18 cellular contexts compared by ENCODE assay signal in genomic region chr1:25355841-25356395, GRCh38. TPM values are rescaled to one million over a fixed set of nuclear protein-coding genes. Genes with fewer than 3 reads are reported as not detected.
DNase-seq lines count a peak whose midpoint lies in the region; ATAC-seq, FAIRE-seq and TF ChIP-seq lines count a peak whose summit lies in the region.
"Had no signal": no experiment of that assay in that cellular context is flagged by ENCODE, and none has a peak within 500 bp of the region (broad histone marks: within the 10 kb centered on the region; RNA-seq: fewer than 3 reads in every experiment).

No MANE protein-coding gene starts in this region.

- H3K36me3 ChIP-seq in Panc1 (ENCODE audit: control insufficient read depth, insufficient read depth, low read length) (peaks cover 18% of the 10 kb centered on the region), tibial nerve (peaks cover 0 to 82% (median 3%) of the 10 kb centered on the region in 3 donors)

- H3K36me3 Mint-ChIP-seq in activated naive CD4-positive, alpha-beta T cell treated with anti-CD3 and anti-CD28 coated beads for 36 hours (ENCODE audit: low read depth), result peaks cover 14% of the 10 kb centered on the region
- H3K36me3 Mint-ChIP-seq in activated naive CD8-positive, alpha-beta T cell treated with anti-CD3 and anti-CD28 coated beads, Interleukin-2, amount 50 U/mL, for 24 hours (ENCODE audit: low read depth), result peaks cover 28% of the 10 kb centered on the region

- H3K9me3 Mint-ChIP-seq in activated naive CD4-positive, alpha-beta T cell treated with anti-CD3 and anti-CD28 coated beads for 36 hours, result no peaks in the 10 kb centered on the region
- no peaks in the 10 kb centered on the region for H3K9me3 Mint-ChIP-seq in activated naive CD8-positive, alpha-beta T cell treated with anti-CD3 and anti-CD28 coated beads, Interleukin-2, amount 50 U/mL, for 24 hours
- H3K9me3 Mint-ChIP-seq: brain, neural progenitor cell, type B pancreatic cell had no signal

- no peak for FAIRE-seq in frontal cortex (lab: Jason Lieb, UNC)
- FAIRE-seq: D721Med had no signal

- TF ChIP-seq EP300 in tibial nerve (IDR thresholded peaks at IDR 0.05), result no peak

- in situ Hi-C loops in Panc1 (cut with HindIII; ENCODE audit: low pct_unique_long_range_greater_than_20kb, low sequenced_read_pairs), result no loop called here

- peak overlapping the region; percentile 38 for H3K27ac Mint-ChIP-seq in activated naive CD4-positive, alpha-beta T cell treated with anti-CD3 and anti-CD28 coated beads for 36 hours
- peak overlapping the region; percentile 36 for H3K27ac Mint-ChIP-seq in activated naive CD8-positive, alpha-beta T cell treated with anti-CD3 and anti-CD28 coated beads, Interleukin-2, amount 50 U/mL, for 24 hours
- H3K27ac Mint-ChIP-seq: neural progenitor cell, type B pancreatic cell had no signal

- no peak for DNase-seq in activated naive CD4-positive, alpha-beta T cell treated with anti-CD3 and anti-CD28 coated beads for 36 hours
- DNase-seq in activated naive CD4-positive, alpha-beta T cell treated with anti-CD3 and anti-CD28 coated beads, Interleukin-2, amount 50 U/mL, for 16 hours, result no peak
- DNase-seq in Panc1 (ENCODE audit: low read depth, low spot score) (no peak), SKM-1 (lab: John Stamatoyannopoulos, UW; ENCODE audit: unreplicated experiment) (no peak), tibial nerve (ENCODE audit: low spot score in 2 of 2) (no peak), frontal cortex (ENCODE audit: low spot score in 2 of 2) (no peak)
- DNase-seq in activated naive CD8-positive, alpha-beta T cell treated with anti-CD3 and anti-CD28 coated beads, Interleukin-2, amount 50 U/mL, for 24 hours, result no peak
- DNase-seq: activated effector memory CD4-positive, alpha-beta T cell treated with Interleukin-2 at 50 U/mL for 16 hours; dorsolateral prefrontal cortex; left lung; NCI-H1694; NCI-H524 treated with DMSO at 0.1 percent for 48 hours; stimulated activated CD4-positive, alpha-beta T cell treated with anti-CD3 and anti-CD28 coated beads, Interleukin-2, amount 100 ng/mL, for 24 hours had no signal

- intact Hi-C loops in activated naive CD4-positive, alpha-beta T cell treated with anti-CD3 and anti-CD28 coated beads for 36 hours (cut with micrococcal nuclease), result no loop called here
- intact Hi-C loops in Panc1 (cut with micrococcal nuclease; ENCODE audit: unreplicated experiment), result no loop called here

- no peak overlapping the region for H3K4me3 ChIP-seq in Panc1 (ENCODE audit: low read depth in 2 of 2, low read length in 2 of 2)
- no peak overlapping the region for H3K4me3 ChIP-seq in skin epidermis
- no peak overlapping the region for H3K4me3 ChIP-seq in tibial nerve
- H3K4me3 ChIP-seq: dorsolateral prefrontal cortex, left lung, neural progenitor cell had no signal

- ATAC-seq in Panc1, result peak; percentile 38; the same call in 1 of the 2 replicates
- no peak for ATAC-seq in activated naive CD8-positive, alpha-beta T cell treated with anti-CD3 and anti-CD28 coated beads, Interleukin-2, amount 50 U/mL, for 24 hours
- ATAC-seq: left lung had no signal

- no peak overlapping the region for H3K4me3 Mint-ChIP-seq in activated naive CD4-positive, alpha-beta T cell treated with anti-CD3 and anti-CD28 coated beads for 36 hours
- H3K4me3 Mint-ChIP-seq in activated naive CD8-positive, alpha-beta T cell treated with anti-CD3 and anti-CD28 coated beads, Interleukin-2, amount 50 U/mL, for 24 hours, result no peak overlapping the region
- H3K4me3 Mint-ChIP-seq: brain, neural progenitor cell, type B pancreatic cell had no signal

- no peaks in the 10 kb centered on the region for H3K27me3 Mint-ChIP-seq in activated naive CD4-positive, alpha-beta T cell treated with anti-CD3 and anti-CD28 coated beads for 36 hours (ENCODE audit: low read depth)
- H3K27me3 Mint-ChIP-seq in activated naive CD8-positive, alpha-beta T cell treated with anti-CD3 and anti-CD28 coated beads, Interleukin-2, amount 50 U/mL, for 24 hours, result no peaks in the 10 kb centered on the region
- H3K27me3 Mint-ChIP-seq: brain, type B pancreatic cell had no signal

- TF ChIP-seq CTCF in Panc1 (IDR thresholded peaks at IDR 0.05), result no peak
- TF ChIP-seq CTCF in tibial nerve (IDR thresholded peaks at IDR 0.05), result no peak

- CTCF ChIA-PET in activated naive CD4-positive, alpha-beta T cell treated with anti-CD3 and anti-CD28 coated beads for 36 hours (lab: Charles Lee), result no interaction called here
- CTCF ChIA-PET in Panc1 (lab: Charles Lee), result no interaction called here

- H3K9me3 ChIP-seq in Panc1 (ENCODE audit: control insufficient read depth, insufficient read depth, low read depth, low read length), result no peaks in the 10 kb centered on the region
- no peaks in the 10 kb centered on the region for H3K9me3 ChIP-seq in tibial nerve
- H3K9me3 ChIP-seq: left lung had no signal

- 75 to 78% methylated on average over 6 of the region's 6 CpGs for WGBS in tibial nerve, 2 donors

- H3K4me1 ChIP-seq in Panc1 (ENCODE audit: control insufficient read depth, insufficient read depth, low read length) (no peaks in the 10 kb centered on the region), tibial nerve (no peaks in the 10 kb centered on the region)
- H3K4me1 ChIP-seq: left lung, neural progenitor cell had no signal

- H3K27me3 ChIP-seq in Panc1 (ENCODE audit: control insufficient read depth, insufficient read depth, low read length), result no peaks in the 10 kb centered on the region
- H3K27me3 ChIP-seq in tibial nerve, result no peaks in the 10 kb centered on the region
- H3K27me3 ChIP-seq: dorsolateral prefrontal cortex, left lung, neural progenitor cell had no signal

- TF ChIP-seq POLR2A in tibial nerve (IDR thresholded peaks at IDR 0.05), result no peak

- no peak overlapping the region for H3K27ac ChIP-seq in Panc1 (ENCODE audit: low read length)
- H3K27ac ChIP-seq in skin epidermis, result peak overlapping the region in 12 of 21 experiments; percentile 7 to 66 (median 48)
- no peak overlapping the region for H3K27ac ChIP-seq in tibial nerve
- H3K27ac ChIP-seq: left lung, neural progenitor cell had no signal

- H3K4me1 Mint-ChIP-seq in activated naive CD4-positive, alpha-beta T cell treated with anti-CD3 and anti-CD28 coated beads for 36 hours (ENCODE audit: low read depth), result peaks cover 21% of the 10 kb centered on the region
- H3K4me1 Mint-ChIP-seq in activated naive CD8-positive, alpha-beta T cell treated with anti-CD3 and anti-CD28 coated beads, Interleukin-2, amount 50 U/mL, for 24 hours, result peaks cover 32% of the 10 kb centered on the region
- H3K4me1 Mint-ChIP-seq: brain, neural progenitor cell had no signal

- BruUV-seq in Panc1 (replicated peaks; lab: Mats Ljungman, UMichigan), result no TSS peak

- POLR2A ChIA-PET in Panc1 (lab: Charles Lee), result no interaction called here

RNA-seq across cellular contexts. Expression of gene TMEM50A, which starts 17.8 kb away (rescaled TPM):
- total RNA-seq in activated naive CD4-positive, alpha-beta T cell treated with anti-CD3 and anti-CD28 coated beads for 36 hours, result 10 to 100 TPM; 96.2 to 98.3 TPM
- total RNA-seq in Panc1 (2021; ENCODE audit: unreplicated experiment), result 124 TPM
- polyA plus RNA-seq in Panc1 (2012; ENCODE audit: insufficient read length), result 126 TPM
- 100 to 1,000 TPM in 1 of 4 donors, 10 to 100 TPM in 3; 62.1 to 109 (median 81.5) TPM for total RNA-seq in tibial nerve
- 186 TPM for total RNA-seq in frontal cortex

Comparison
In these comparisons a context has a peak if more than half of its experiments do, and no peak if none do; other contexts are left out.
1. H3K27ac ChIP-seq: peak in skin epidermis (12 of 21); none in Panc1 (single experiment) and tibial nerve (0 of 4).